In genomic region chr12:14854586-14855163, GRCh38 we compare ENCODE assay signal across 15 cellular contexts. TPM values are rescaled to one million over a fixed set of nuclear protein-coding genes. Genes with fewer than 3 reads are reported as not detected.
DNase-seq lines count a peak whose midpoint lies in the region; ATAC-seq and TF ChIP-seq lines count a peak whose summit lies in the region.
"Had no signal": no experiment of that assay in that cellular context is flagged by ENCODE, and none has a peak within 500 bp of the region (broad histone marks: within the 10 kb centered on the region; RNA-seq: fewer than 3 reads in every experiment).

No MANE protein-coding gene starts in this region.

- no peak overlapping the region; the same call in 1 of the 2 replicates for H3K27ac ChIP-seq in DOHH2 (ENCODE audit: low read depth, low read length)
- no peak overlapping the region for H3K27ac ChIP-seq in gastroesophageal sphincter

- H3K36me3 Mint-ChIP-seq in WTC11 (peaks cover 13% of the 10 kb centered on the region), memory B cell (peaks cover 4% of the 10 kb centered on the region), glutamatergic neuron (ENCODE audit: unreplicated experiment) (peaks cover 7% of the 10 kb centered on the region)
- no peaks in the 10 kb centered on the region for H3K36me3 Mint-ChIP-seq in activated CD4-positive, alpha-beta T cell treated with anti-CD3 and anti-CD28 coated beads, Interleukin-2, amount 10 ng/mL, durations not matched to agents 7 days and 5 days (ENCODE audit: low read depth)

- H4K20me1 ChIP-seq in DOHH2 (ENCODE audit: control insufficient read depth, insufficient read depth, low read depth, low read length) = no peaks in the 10 kb centered on the region

- H3K4me1 Mint-ChIP-seq in WTC11 (peaks cover 22% of the 10 kb centered on the region), memory B cell (peaks cover 22% of the 10 kb centered on the region), glutamatergic neuron (ENCODE audit: low read depth, unreplicated experiment) (no peaks in the 10 kb centered on the region)
- H3K4me1 Mint-ChIP-seq in activated CD4-positive, alpha-beta T cell treated with anti-CD3 and anti-CD28 coated beads, Interleukin-2, amount 10 ng/mL, durations not matched to agents 7 days and 5 days = no peaks in the 10 kb centered on the region
- H3K4me1 Mint-ChIP-seq: activated CD8-positive, alpha-beta memory T cell treated with anti-CD3 and anti-CD28 coated beads, Interleukin-2, amount 10 ng/mL, durations not matched to agents 7 days and 5 days had no signal

- peaks cover 10% of the 10 kb centered on the region for H3K27me3 Mint-ChIP-seq in WTC11 (ENCODE audit: low read depth)
- H3K27me3 Mint-ChIP-seq in memory B cell = no peaks in the 10 kb centered on the region
- peaks cover 3% of the 10 kb centered on the region for H3K27me3 Mint-ChIP-seq in activated CD4-positive, alpha-beta T cell treated with anti-CD3 and anti-CD28 coated beads, Interleukin-2, amount 10 ng/mL, durations not matched to agents 7 days and 5 days
- H3K27me3 Mint-ChIP-seq in glutamatergic neuron (ENCODE audit: unreplicated experiment) = no peaks in the 10 kb centered on the region
- H3K27me3 Mint-ChIP-seq: activated CD8-positive, alpha-beta memory T cell treated with anti-CD3 and anti-CD28 coated beads, Interleukin-2, amount 10 ng/mL, durations not matched to agents 7 days and 5 days; activated naive CD8-positive, alpha-beta T cell treated with anti-CD3 and anti-CD28 coated beads, Interleukin-2, amount 50 U/mL, for 24 hours had no signal

- ATAC-seq in WTC11 (no peak; the same call in 1 of the 2 replicates), memory B cell (ENCODE audit: low read depth) (peak; percentile 24), gastroesophageal sphincter (no peak)
- ATAC-seq: activated CD8-positive, alpha-beta memory T cell treated with anti-CD3 and anti-CD28 coated beads, Interleukin-2, amount 10 ng/mL, durations not matched to agents 7 days and 5 days; activated naive CD8-positive, alpha-beta T cell treated with anti-CD3 and anti-CD28 coated beads, Interleukin-2, amount 50 U/mL, for 24 hours had no signal

- H3K36me3 ChIP-seq in DOHH2 (ENCODE audit: control insufficient read depth, low read length) (no peaks in the 10 kb centered on the region), gastroesophageal sphincter (no peaks in the 10 kb centered on the region)
- H3K36me3 ChIP-seq: BE2C had no signal

- no peak for TF ChIP-seq POLR2A in gastroesophageal sphincter (IDR thresholded peaks at IDR 0.05)

- H3K27me3 ChIP-seq in DOHH2 (ENCODE audit: control insufficient read depth, low read length) (no peaks in the 10 kb centered on the region), gastroesophageal sphincter (no peaks in the 10 kb centered on the region)
- H3K27me3 ChIP-seq: BE2C had no signal

- H3K4me1 ChIP-seq in DOHH2 (ENCODE audit: control insufficient read depth, low read length) = peaks cover 32% of the 10 kb centered on the region
- peaks cover 0 to 6% (median 0%) of the 10 kb centered on the region in 3 donors for H3K4me1 ChIP-seq in gastroesophageal sphincter

- H3K4me3 ChIP-seq in DOHH2 (ENCODE audit: low read length) = peak overlapping the region; percentile 22
- H3K4me3 ChIP-seq in gastroesophageal sphincter = no peak overlapping the region

- no peaks in the 10 kb centered on the region for H3F3A ChIP-seq in DOHH2 (ENCODE audit: control insufficient read depth, insufficient read depth)

- H3K27ac Mint-ChIP-seq in WTC11 (0 out of 2 replicates have a peak overlapping the region, but pooled peaks have one; percentile 12), memory B cell (peak overlapping the region; percentile 79), glutamatergic neuron (ENCODE audit: unreplicated experiment) (no peak overlapping the region)
- no peak overlapping the region for H3K27ac Mint-ChIP-seq in activated CD4-positive, alpha-beta T cell treated with anti-CD3 and anti-CD28 coated beads, Interleukin-2, amount 10 ng/mL, durations not matched to agents 7 days and 5 days
- H3K27ac Mint-ChIP-seq: activated CD8-positive, alpha-beta memory T cell treated with anti-CD3 and anti-CD28 coated beads, Interleukin-2, amount 10 ng/mL, durations not matched to agents 7 days and 5 days; activated naive CD8-positive, alpha-beta T cell treated with anti-CD3 and anti-CD28 coated beads, Interleukin-2, amount 50 U/mL, for 24 hours had no signal

- 0 out of 2 replicates have a peak, but pooled peaks cover 3% of the 10 kb centered on the region for H3K9me3 ChIP-seq in DOHH2 (ENCODE audit: control insufficient read depth, insufficient read depth, low read length)
- H3K9me3 ChIP-seq in gastroesophageal sphincter = no peaks in the 10 kb centered on the region
- H3K9me3 ChIP-seq: BE2C had no signal

- CTCF ChIA-PET in WTC11 (lab: Charles Lee) = interaction anchor here (1.0 to 2.0 kb wide), 3 partner anchors 9 to 142 kb away, joined by 3 to 6 read pairs (median 4); no protein-coding TSS in a partner anchor
- CTCF ChIA-PET in activated CD4-positive, alpha-beta T cell treated with anti-CD3 and anti-CD28 coated beads, Interleukin-2, amount 10 ng/mL, durations not matched to agents 7 days and 5 days (lab: Charles Lee) = interaction anchor here (0.8 kb wide), 1 partner anchor 13 kb away, joined by 3 read pairs; no protein-coding TSS in a partner anchor

- peaks cover 29% of the 10 kb centered on the region for H3K9me3 Mint-ChIP-seq in WTC11
- H3K9me3 Mint-ChIP-seq in memory B cell = peaks cover 9% of the 10 kb centered on the region
- H3K9me3 Mint-ChIP-seq in activated CD4-positive, alpha-beta T cell treated with anti-CD3 and anti-CD28 coated beads, Interleukin-2, amount 10 ng/mL, durations not matched to agents 7 days and 5 days = peaks cover 12% of the 10 kb centered on the region
- H3K9me3 Mint-ChIP-seq in glutamatergic neuron (ENCODE audit: unreplicated experiment) = peaks cover 2% of the 10 kb centered on the region

- peak overlapping the region; percentile 46 for H3K4me2 ChIP-seq in DOHH2 (ENCODE audit: low read length)

- no peaks in the 10 kb centered on the region for H3K79me2 ChIP-seq in DOHH2 (ENCODE audit: control insufficient read depth, low read length)

- POLR2A ChIA-PET in WTC11 (lab: Charles Lee) = no interaction called here
- POLR2A ChIA-PET in activated CD4-positive, alpha-beta T cell treated with anti-CD3 and anti-CD28 coated beads, Interleukin-2, amount 10 ng/mL, durations not matched to agents 7 days and 5 days (lab: Charles Lee) = no interaction called here

- peak; percentile 67 for DNase-seq in HCEC 1CT
- no peak for DNase-seq in WTC11 (ENCODE audit: low spot score)
- DNase-seq in memory B cell (ENCODE audit: low spot score in 2 of 2) = no peak
- DNase-seq in NCI-H2196 treated with DMSO at 0.1 percent for 48 hours (lab: John Stamatoyannopoulos, UW; ENCODE audit: unreplicated experiment) = no peak
- DNase-seq in activated CD4-positive, alpha-beta T cell treated with anti-CD3 and anti-CD28 coated beads, Interleukin-2, amount 10 ng/mL, durations not matched to agents 7 days and 5 days = no peak
- DNase-seq in glutamatergic neuron = no peak
- DNase-seq: activated CD8-positive, alpha-beta memory T cell treated with anti-CD3 and anti-CD28 coated beads, Interleukin-2, amount 10 ng/mL, durations not matched to agents 7 days and 5 days; activated naive CD8-positive, alpha-beta T cell treated with anti-CD3 and anti-CD28 coated beads, Interleukin-2, amount 50 U/mL, for 24 hours; NCI-H1105; NCI-H748 treated with DMSO at 0.1 percent for 48 hours; stimulated activated naive CD4-positive, alpha-beta T cell; T-helper 9 cell had no signal

- no peak for TF ChIP-seq EP300 in gastroesophageal sphincter (IDR thresholded peaks at IDR 0.05)

- H3K9me2 ChIP-seq in DOHH2 (replicated peaks; ENCODE audit: control insufficient read depth, low read length) = no peaks in the 10 kb centered on the region

- TF ChIP-seq CTCF in DOHH2 (IDR thresholded peaks at IDR 0.05; ENCODE audit: low read depth, low read length, poor library complexity, severe bottlenecking) (no peak), WTC11 (IDR thresholded peaks at IDR 0.05) (no peak), gastroesophageal sphincter (IDR thresholded peaks at IDR 0.05) (peak in 1 of 4 experiments; percentile 3), glutamatergic neuron (IDR thresholded peaks at IDR 0.05; ENCODE audit: partially characterized antibody, unreplicated experiment) (no peak)

- no peak overlapping the region for H3K4me3 Mint-ChIP-seq in WTC11
- H3K4me3 Mint-ChIP-seq in memory B cell = peak overlapping the region; percentile 35
- no peak overlapping the region for H3K4me3 Mint-ChIP-seq in activated CD4-positive, alpha-beta T cell treated with anti-CD3 and anti-CD28 coated beads, Interleukin-2, amount 10 ng/mL, durations not matched to agents 7 days and 5 days
- no peak overlapping the region for H3K4me3 Mint-ChIP-seq in glutamatergic neuron (ENCODE audit: unreplicated experiment)
- H3K4me3 Mint-ChIP-seq: activated CD8-positive, alpha-beta memory T cell treated with anti-CD3 and anti-CD28 coated beads, Interleukin-2, amount 10 ng/mL, durations not matched to agents 7 days and 5 days; activated naive CD8-positive, alpha-beta T cell treated with anti-CD3 and anti-CD28 coated beads, Interleukin-2, amount 50 U/mL, for 24 hours had no signal

- 53 to 60% methylated on average over 6 of the region's 6 CpGs for WGBS in gastroesophageal sphincter (ENCODE audit: low coverage in 1 of 2), 2 donors

RNA-seq across cellular contexts. Expression of gene ART4, which starts 11.3 kb away (rescaled TPM):
- not detected in 3 replicates for total RNA-seq in WTC11 (2021)
- not detected for total RNA-seq in activated CD4-positive, alpha-beta T cell treated with anti-CD3 and anti-CD28 coated beads, Interleukin-2, amount 10 ng/mL, durations not matched to agents 7 days and 5 days
- total RNA-seq in gastroesophageal sphincter = 1 to 10 TPM in 1 of 4 donors, under 1 TPM in 3; 0.13 to 1.7 (median 0.62) TPM
- total RNA-seq in glutamatergic neuron (ENCODE audit: unreplicated experiment) = not detected
- total RNA-seq: activated CD8-positive, alpha-beta memory T cell treated with anti-CD3 and anti-CD28 coated beads, Interleukin-2, amount 10 ng/mL, durations not matched to agents 7 days and 5 days had no signal

RNA-seq across cellular contexts. Expression of gene MGP, which starts 31.0 kb away (rescaled TPM):
- 0.32 to 0.96 TPM (median 0.66 TPM) in 3 replicates for total RNA-seq in WTC11 (2021)
- under 1 TPM in 1 of 2 experiments, not detected in 1; 0.20 TPM for total RNA-seq in activated CD4-positive, alpha-beta T cell treated with anti-CD3 and anti-CD28 coated beads, Interleukin-2, amount 10 ng/mL, durations not matched to agents 7 days and 5 days
- total RNA-seq in gastroesophageal sphincter = 100 to 1,000 TPM; 506 to 706 (median 636) TPM
- total RNA-seq in glutamatergic neuron (ENCODE audit: unreplicated experiment) = not detected
- total RNA-seq: activated CD8-positive, alpha-beta memory T cell treated with anti-CD3 and anti-CD28 coated beads, Interleukin-2, amount 10 ng/mL, durations not matched to agents 7 days and 5 days had no signal

RNA-seq across cellular contexts. Expression of gene SMCO3, which starts 40.7 kb away (rescaled TPM):
- total RNA-seq in WTC11 (2021) (not detected in 3 replicates), gastroesophageal sphincter (under 1 TPM in 3 of 4 donors, not detected in 1; 0.13 to 0.57 (median 0.31) TPM), glutamatergic neuron (ENCODE audit: unreplicated experiment) (not detected)
- total RNA-seq in activated CD4-positive, alpha-beta T cell treated with anti-CD3 and anti-CD28 coated beads, Interleukin-2, amount 10 ng/mL, durations not matched to agents 7 days and 5 days = not detected
- total RNA-seq: activated CD8-positive, alpha-beta memory T cell treated with anti-CD3 and anti-CD28 coated beads, Interleukin-2, amount 10 ng/mL, durations not matched to agents 7 days and 5 days had no signal

RNA-seq across cellular contexts. Expression of gene C12orf60, which starts 51.2 kb away (rescaled TPM):
- total RNA-seq in WTC11 (2021) (1.3 to 2.0 TPM (median 1.8 TPM) in 3 replicates), gastroesophageal sphincter (1 to 10 TPM in 2 of 4 donors, under 1 TPM in 2; 0.40 to 1.5 (median 1.0) TPM), glutamatergic neuron (ENCODE audit: unreplicated experiment) (0.88 TPM)
- 1 to 10 TPM in 1 of 2 experiments, under 1 TPM in 1; 1.00 to 1.3 TPM for total RNA-seq in activated CD4-positive, alpha-beta T cell treated with anti-CD3 and anti-CD28 coated beads, Interleukin-2, amount 10 ng/mL, durations not matched to agents 7 days and 5 days

RNA-seq across cellular contexts. Expression of gene WBP11, which starts 51.4 kb away (rescaled TPM):
- 98.4 to 111 TPM (median 102 TPM) in 3 replicates for total RNA-seq in WTC11 (2021)
- 10 to 100 TPM; 83.9 to 95.7 TPM for total RNA-seq in activated CD4-positive, alpha-beta T cell treated with anti-CD3 and anti-CD28 coated beads, Interleukin-2, amount 10 ng/mL, durations not matched to agents 7 days and 5 days
- total RNA-seq in gastroesophageal sphincter = 10 to 100 TPM; 13.5 to 24.3 (median 21.1) TPM
- total RNA-seq in glutamatergic neuron (ENCODE audit: unreplicated experiment) = 54.6 TPM

Comparison
In these comparisons a context has a peak if more than half of its experiments do, and no peak if none do; other contexts are left out.
1. H3K27ac Mint-ChIP-seq: peak in WTC11 (single experiment) and memory B cell (single experiment); none in activated CD4-positive, alpha-beta T cell treated with anti-CD3 and anti-CD28 coated beads, Interleukin-2, amount 10 ng/mL, durations not matched to agents 7 days and 5 days (single experiment) and glutamatergic neuron (single experiment).
2. RNA of gene MGP, which starts 31.0 kb away (total RNA-seq): 506 to 706 TPM in gastroesophageal sphincter; 0.32 to 0.96 TPM in WTC11, 0.20 TPM in activated CD4-positive, alpha-beta T cell treated with anti-CD3 and anti-CD28 coated beads, Interleukin-2, amount 10 ng/mL, durations not matched to agents 7 days and 5 days and not detected in glutamatergic neuron (single experiment); every median in the first group is over 100 times any median in the second.